ENCODE assay signal across 25 cellular contexts in the genomic region with DNA sequence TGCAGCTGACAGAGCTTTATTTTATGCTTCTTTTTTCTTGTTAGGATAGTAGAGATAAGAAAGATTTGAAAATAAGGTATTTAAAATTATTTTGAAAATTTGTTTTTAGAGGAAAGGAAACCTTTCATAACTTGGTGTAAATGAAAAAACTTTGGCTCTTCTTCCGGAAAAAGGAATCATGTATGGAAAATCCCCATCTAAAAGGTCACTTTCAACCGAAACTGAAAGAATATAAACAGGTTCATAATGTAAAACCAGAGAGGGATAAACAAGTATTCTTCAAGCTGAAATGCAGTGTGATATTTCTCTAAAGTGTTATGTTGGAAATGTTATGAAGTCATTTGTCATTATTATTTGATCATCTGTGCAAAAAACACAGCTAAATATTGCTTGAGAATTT.
DNase-seq lines count a peak whose midpoint lies in the region; ATAC-seq, FAIRE-seq and TF ChIP-seq lines count a peak whose summit lies in the region.
"Had no signal": no experiment of that assay in that cellular context is flagged by ENCODE, and none has a peak within 500 bp of the region (broad histone marks: within the 10 kb centered on the region; RNA-seq: fewer than 3 reads in every experiment).

No MANE protein-coding gene starts in this region.

- no peak overlapping the region for H3K4me2 ChIP-seq in OCI-LY1 (ENCODE audit: low read length)
- H3K4me2 ChIP-seq: A549, BLaER1 had no signal

- H3K27ac Mint-ChIP-seq in glutamatergic neuron (ENCODE audit: unreplicated experiment) = peak overlapping the region; percentile 34
- H3K27ac Mint-ChIP-seq in stimulated activated memory B cell treated with anti-CD40 and anti-IgM and Interleukin-4, amounts not matched to agents 10 μg/mL and 1 μg/mL and 100 μg/mL, for 72 hours = peak overlapping the region; percentile 37
- H3K27ac Mint-ChIP-seq: CD4-positive, alpha-beta memory T cell; CD8-positive, alpha-beta memory T cell had no signal

- H3K27me3 ChIP-seq in OCI-LY1 (ENCODE audit: insufficient read depth, low read length) = no peaks in the 10 kb centered on the region
- H3K27me3 ChIP-seq: BE2C, BLaER1 had no signal

- no peak overlapping the region for H3K27ac ChIP-seq in OCI-LY1 (ENCODE audit: low read depth, low read length, poor library complexity, severe bottlenecking)
- H3K27ac ChIP-seq: 22Rv1, BLaER1 had no signal

- DNase-seq in GM12892 (ENCODE audit: insufficient read length) (no peak), glutamatergic neuron (no peak), NCI-H2107 treated with DMSO at 0.1 percent for 48 hours (lab: John Stamatoyannopoulos, UW; ENCODE audit: unreplicated experiment) (no peak), NCI-H510A treated with DMSO at 0.1 percent for 48 hours (lab: John Stamatoyannopoulos, UW) (no peak)
- DNase-seq in activated CD4-positive, alpha-beta T cell treated with anti-CD3 and anti-CD28 coated beads for 48 hours = no peak
- DNase-seq: C1 segment of cervical spinal cord; CD4-positive, alpha-beta memory T cell; CD4-positive, CD25-positive, alpha-beta regulatory T cell; CD8-positive, alpha-beta memory T cell; COR-L47; DMS 273 treated with DMSO at 0.1 percent for 48 hours; DMS153; DMS53; DMS79; DND-41; EL; GDM1 had no signal

- no peaks in the 10 kb centered on the region for H3K27me3 Mint-ChIP-seq in glutamatergic neuron (ENCODE audit: unreplicated experiment)
- no peaks in the 10 kb centered on the region for H3K27me3 Mint-ChIP-seq in stimulated activated memory B cell treated with anti-CD40 and anti-IgM and Interleukin-4, amounts not matched to agents 10 μg/mL and 1 μg/mL and 100 μg/mL, for 72 hours

- TF ChIP-seq CTCF in OCI-LY1 (IDR thresholded peaks at IDR 0.05; ENCODE audit: low read length) (no peak), glutamatergic neuron (IDR thresholded peaks at IDR 0.05; ENCODE audit: partially characterized antibody, unreplicated experiment) (no peak)

- no peak overlapping the region for H3K4me3 ChIP-seq in OCI-LY1 (ENCODE audit: low read depth, low read length, poor library complexity, severe bottlenecking)
- H3K4me3 ChIP-seq: A549, BLaER1, GM12878 had no signal

- peak; percentile 5 for FAIRE-seq in GM12892 (lab: Jason Lieb, UNC)
- FAIRE-seq: A549, GM12878 had no signal

- no peaks in the 10 kb centered on the region for H3F3A ChIP-seq in OCI-LY1 (ENCODE audit: insufficient read depth, low read length)

- no peaks in the 10 kb centered on the region for H3K79me2 ChIP-seq in OCI-LY1 (ENCODE audit: insufficient read depth, low read length)

- H3K4me3 Mint-ChIP-seq in glutamatergic neuron (ENCODE audit: unreplicated experiment) = no peak overlapping the region
- H3K4me3 Mint-ChIP-seq in stimulated activated memory B cell treated with anti-CD40 and anti-IgM and Interleukin-4, amounts not matched to agents 10 μg/mL and 1 μg/mL and 100 μg/mL, for 72 hours = no peak overlapping the region
- H3K4me3 Mint-ChIP-seq: CD14-positive monocyte; CD4-positive, alpha-beta memory T cell; CD4-positive, CD25-positive, alpha-beta regulatory T cell; CD8-positive, alpha-beta memory T cell had no signal

- no peaks in the 10 kb centered on the region for H3K9me3 Mint-ChIP-seq in glutamatergic neuron (ENCODE audit: unreplicated experiment)
- H3K9me3 Mint-ChIP-seq in stimulated activated memory B cell treated with anti-CD40 and anti-IgM and Interleukin-4, amounts not matched to agents 10 μg/mL and 1 μg/mL and 100 μg/mL, for 72 hours = no peaks in the 10 kb centered on the region
- H3K9me3 Mint-ChIP-seq: CD14-positive monocyte; CD4-positive, alpha-beta memory T cell; CD8-positive, alpha-beta memory T cell had no signal

- no peaks in the 10 kb centered on the region for H3K36me3 Mint-ChIP-seq in glutamatergic neuron (ENCODE audit: unreplicated experiment)
- no peaks in the 10 kb centered on the region for H3K36me3 Mint-ChIP-seq in stimulated activated memory B cell treated with anti-CD40 and anti-IgM and Interleukin-4, amounts not matched to agents 10 μg/mL and 1 μg/mL and 100 μg/mL, for 72 hours
- H3K36me3 Mint-ChIP-seq: CD14-positive monocyte; CD4-positive, alpha-beta memory T cell; CD4-positive, CD25-positive, alpha-beta regulatory T cell; CD8-positive, alpha-beta memory T cell had no signal

- no peaks in the 10 kb centered on the region for H3K4me1 ChIP-seq in OCI-LY1 (ENCODE audit: insufficient read depth, low read length, severe bottlenecking)
- H3K4me1 ChIP-seq: BE2C, BLaER1 had no signal

- H3K9ac ChIP-seq in OCI-LY1 (ENCODE audit: low read length) = no peak overlapping the region
- H3K9ac ChIP-seq: BLaER1 had no signal

- H3K9me2 ChIP-seq in OCI-LY1 (ENCODE audit: low read depth, low read length) = no peaks in the 10 kb centered on the region

- peaks cover 13% of the 10 kb centered on the region for H3K4me1 Mint-ChIP-seq in glutamatergic neuron (ENCODE audit: low read depth, unreplicated experiment)
- H3K4me1 Mint-ChIP-seq in stimulated activated memory B cell treated with anti-CD40 and anti-IgM and Interleukin-4, amounts not matched to agents 10 μg/mL and 1 μg/mL and 100 μg/mL, for 72 hours = peaks cover 29% of the 10 kb centered on the region

- ATAC-seq in stimulated activated memory B cell treated with anti-CD40 and anti-IgM and Interleukin-4, amounts not matched to agents 10 μg/mL and 1 μg/mL and 100 μg/mL, for 72 hours = no peak
- ATAC-seq: A549, GM12878 had no signal

- H2AFZ ChIP-seq in OCI-LY1 (ENCODE audit: low read length) = 0 out of 2 replicates have a peak overlapping the region, but pooled peaks have one; percentile 20

- no peaks in the 10 kb centered on the region for H4K20me1 ChIP-seq in OCI-LY1 (ENCODE audit: insufficient read depth, low read length)
- H4K20me1 ChIP-seq: BLaER1 had no signal

- no peaks in the 10 kb centered on the region for H3K9me3 ChIP-seq in OCI-LY1 (ENCODE audit: low read length)
- H3K9me3 ChIP-seq: A549, BE2C, BLaER1 had no signal

- no peak for TF ChIP-seq POLR2A in GM12892 (IDR thresholded peaks at IDR 0.05; ENCODE audit: low read depth, low read length)

- no peaks in the 10 kb centered on the region for H3K36me3 ChIP-seq in OCI-LY1 (ENCODE audit: insufficient read depth, low read length)
- H3K36me3 ChIP-seq: BE2C, BLaER1 had no signal
